Comparison of ENCODE assay signal across 21 cellular contexts in genomic region chr1:166627583-166627982, GRCh38.
"Had no signal": no experiment of that assay in that cellular context is flagged by ENCODE, and none has a peak within 500 bp of the region (broad histone marks: within the 10 kb centered on the region; RNA-seq: fewer than 3 reads in every experiment).

No MANE protein-coding gene starts in this region.

- DNase-seq: effector memory CD4-positive, alpha-beta T cell; gastrocnemius medialis; heart right ventricle; hypothalamus; immature natural killer cell; left ventricle myocardium inferior; lower lobe of right lung; naive thymus-derived CD4-positive, alpha-beta T cell; nephron progenitor cell; psoas muscle; retina; right lobe of liver; stimulated activated CD4-positive, alpha-beta T cell treated with anti-CD3 and anti-CD28 coated beads, Interleukin-4, amount 100 ng/mL, for 1 hour; stimulated activated CD8-positive, alpha-beta memory T cell treated with anti-CD3 and anti-CD28 coated beads, Interleukin-4, amount 100 ng/mL, for 48 hours had no signal

- H3K4me1 ChIP-seq: esophagus muscularis mucosa, gastrocnemius medialis, heart right ventricle, left ventricle myocardium inferior, lower lobe of right lung, psoas muscle, right lobe of liver, tibial nerve had no signal

- H3K4me3 Mint-ChIP-seq: immature natural killer cell; naive thymus-derived CD4-positive, alpha-beta T cell; nephron progenitor cell; stimulated activated effector memory CD8-positive, alpha-beta T cell treated with anti-CD3 and anti-CD28 coated beads, Interleukin-12 subunit alpha, Interleukin-12 subunit beta, amount 100 ng/mL, for 72 hours; stimulated activated naive CD8-positive, alpha-beta T cell treated with anti-CD3 and anti-CD28 coated beads, Interleukin-15, Interleukin-2, amounts not matched to agents 100 ng/mL and 50 ng/mL, for 24 hours had no signal

- H3K36me3 ChIP-seq: esophagus muscularis mucosa, gastrocnemius medialis, heart right ventricle, left ventricle myocardium inferior, lower lobe of right lung, neutrophil, right lobe of liver, tibial nerve had no signal

- H3K27ac Mint-ChIP-seq: immature natural killer cell; naive thymus-derived CD4-positive, alpha-beta T cell; nephron progenitor cell; stimulated activated effector memory CD8-positive, alpha-beta T cell treated with anti-CD3 and anti-CD28 coated beads, Interleukin-12 subunit alpha, Interleukin-12 subunit beta, amount 100 ng/mL, for 72 hours; stimulated activated naive CD8-positive, alpha-beta T cell treated with anti-CD3 and anti-CD28 coated beads, Interleukin-15, Interleukin-2, amounts not matched to agents 100 ng/mL and 50 ng/mL, for 24 hours had no signal

- H3K27ac ChIP-seq: epithelial cell of prostate, esophagus muscularis mucosa, gastrocnemius medialis, heart right ventricle, left ventricle myocardium inferior, lower lobe of right lung, neutrophil, psoas muscle, right lobe of liver, tibial nerve had no signal

- FAIRE-seq: keratinocyte had no signal

- H3K9me3 ChIP-seq: esophagus muscularis mucosa, gastrocnemius medialis, heart right ventricle, left ventricle myocardium inferior, lower lobe of right lung, neutrophil, psoas muscle, right lobe of liver, tibial nerve had no signal

- H3K4me1 Mint-ChIP-seq: immature natural killer cell; naive thymus-derived CD4-positive, alpha-beta T cell; nephron progenitor cell; stimulated activated effector memory CD8-positive, alpha-beta T cell treated with anti-CD3 and anti-CD28 coated beads, Interleukin-12 subunit alpha, Interleukin-12 subunit beta, amount 100 ng/mL, for 72 hours had no signal

- H3K27me3 ChIP-seq: esophagus muscularis mucosa, gastrocnemius medialis, heart right ventricle, neutrophil, right lobe of liver, tibial nerve had no signal

- H3K36me3 Mint-ChIP-seq: immature natural killer cell; naive thymus-derived CD4-positive, alpha-beta T cell; stimulated activated effector memory CD8-positive, alpha-beta T cell treated with anti-CD3 and anti-CD28 coated beads, Interleukin-12 subunit alpha, Interleukin-12 subunit beta, amount 100 ng/mL, for 72 hours had no signal

- ATAC-seq: gastrocnemius medialis; heart right ventricle; lower lobe of right lung; naive thymus-derived CD4-positive, alpha-beta T cell; psoas muscle; right lobe of liver; stimulated activated effector memory CD8-positive, alpha-beta T cell treated with anti-CD3 and anti-CD28 coated beads, Interleukin-12 subunit alpha, Interleukin-12 subunit beta, amount 100 ng/mL, for 72 hours had no signal

- H3K4me3 ChIP-seq: esophagus muscularis mucosa, gastrocnemius medialis, heart right ventricle, left ventricle myocardium inferior, lower lobe of right lung, psoas muscle, right lobe of liver, tibial nerve had no signal

- H3K9me3 Mint-ChIP-seq: immature natural killer cell; naive thymus-derived CD4-positive, alpha-beta T cell; nephron progenitor cell; stimulated activated effector memory CD8-positive, alpha-beta T cell treated with anti-CD3 and anti-CD28 coated beads, Interleukin-12 subunit alpha, Interleukin-12 subunit beta, amount 100 ng/mL, for 72 hours; stimulated activated naive CD8-positive, alpha-beta T cell treated with anti-CD3 and anti-CD28 coated beads, Interleukin-15, Interleukin-2, amounts not matched to agents 100 ng/mL and 50 ng/mL, for 24 hours had no signal
